In the genomic region with DNA sequence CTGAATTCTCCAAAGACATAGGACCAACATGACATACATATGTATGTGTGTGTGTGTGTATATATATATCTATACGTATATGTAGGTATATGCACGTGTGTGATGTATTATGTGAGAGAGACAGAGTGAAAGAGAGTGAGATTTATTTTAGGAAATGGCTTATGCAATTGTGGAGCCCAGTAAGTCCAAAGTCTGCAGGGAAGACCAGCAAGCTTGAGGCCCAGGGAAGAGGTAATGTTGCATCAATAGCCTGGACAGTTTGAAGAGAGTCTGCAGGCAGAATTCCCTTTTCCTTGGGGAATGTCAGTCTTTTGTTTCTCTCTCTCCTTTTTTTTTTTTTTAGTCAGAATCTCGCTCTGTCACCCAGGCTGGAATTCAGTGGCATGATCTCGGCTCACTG, we compare ENCODE assay signal across 9 cellular contexts. TPM values are rescaled to one million over a fixed set of nuclear protein-coding genes. Genes with fewer than 3 reads are reported as not detected.
"Had no signal": no experiment of that assay in that cellular context is flagged by ENCODE, and none has a peak within 500 bp of the region (broad histone marks: within the 10 kb centered on the region; RNA-seq: fewer than 3 reads in every experiment).

No MANE protein-coding gene starts in this region.

- H3K4me2 ChIP-seq: KMS-11 had no signal

- ATAC-seq: K562 had no signal

- DNase-seq: IMR-90, KBM-7, KG1 had no signal

- H3K27ac ChIP-seq: HL-60, KMS-11 had no signal

- H3K4me3 ChIP-seq: K562 had no signal

- H3K4me3 Mint-ChIP-seq: IgD-negative memory B cell had no signal

- H3K27ac Mint-ChIP-seq: IgD-negative memory B cell had no signal

- H3K9ac ChIP-seq: KMS-11 had no signal

- FAIRE-seq: HTR-8/SVneo, K562 had no signal

- H3K27me3 Mint-ChIP-seq: IgD-negative memory B cell had no signal

RNA-seq across cellular contexts. Expression of a gene that starts 33.0 kb away (rescaled TPM):
- total RNA-seq: HT-29 had no signal
